ENCODE assay signal across 9 cellular contexts in genomic region chr2:46029332-46029811, GRCh38.
DNase-seq lines count a peak whose midpoint lies in the region; ATAC-seq and TF ChIP-seq lines count a peak whose summit lies in the region.
"Had no signal": no experiment of that assay in that cellular context is flagged by ENCODE, and none has a peak within 500 bp of the region (broad histone marks: within the 10 kb centered on the region; RNA-seq: fewer than 3 reads in every experiment).

No MANE protein-coding gene starts in this region.

- peak; percentile 23 for DNase-seq in DMS153 treated with DMSO at 0.1 percent for 48 hours (lab: John Stamatoyannopoulos, UW; ENCODE audit: unreplicated experiment)
- DNase-seq in HK-2 (ENCODE audit: unreplicated experiment) = peak; percentile 35
- DNase-seq in brain microvascular endothelial cell = no peak
- DNase-seq in left kidney (ENCODE audit: low read depth, low spot score) = peak; percentile 64
- no peak for DNase-seq in SIG-M5 (lab: John Stamatoyannopoulos, UW)
- DNase-seq: nephron progenitor cell had no signal

- H3K27me3 ChIP-seq in brain microvascular endothelial cell (replicated peaks) = no peaks in the 10 kb centered on the region

- in situ Hi-C loops in brain microvascular endothelial cell (cut with HindIII; ENCODE audit: low pct_ligation_motif_present, low sequenced_read_pairs) = no loop called here

- no peak overlapping the region for H3K27ac ChIP-seq in brain microvascular endothelial cell

- TF ChIP-seq CTCF in brain microvascular endothelial cell (IDR thresholded peaks at IDR 0.05; ENCODE audit: low read depth, low read length, missing control alignments) = peak; percentile 51

- H3K36me3 ChIP-seq in brain microvascular endothelial cell (replicated peaks) = no peaks in the 10 kb centered on the region

- H3K4me3 ChIP-seq in brain microvascular endothelial cell (ENCODE audit: low read depth, low read length) = no peak overlapping the region

- ATAC-seq in HG03520 (IDR thresholded peaks at IDR 0.05; ENCODE audit: unreplicated experiment) (no peak), HG02938 (IDR thresholded peaks at IDR 0.05; ENCODE audit: unreplicated experiment) (no peak), HG02840 (IDR thresholded peaks at IDR 0.05; ENCODE audit: low FRiP score, unreplicated experiment) (no peak)

Comparison
In these comparisons a context has a peak if more than half of its experiments do, and no peak if none do; other contexts are left out.
1. DNase-seq: peak in DMS153 treated with DMSO at 0.1 percent for 48 hours (single experiment), HK-2 (single experiment) and left kidney (single experiment); none in brain microvascular endothelial cell (single experiment) and SIG-M5 (single experiment).